17 cellular contexts compared by ENCODE assay signal in the genomic region with DNA sequence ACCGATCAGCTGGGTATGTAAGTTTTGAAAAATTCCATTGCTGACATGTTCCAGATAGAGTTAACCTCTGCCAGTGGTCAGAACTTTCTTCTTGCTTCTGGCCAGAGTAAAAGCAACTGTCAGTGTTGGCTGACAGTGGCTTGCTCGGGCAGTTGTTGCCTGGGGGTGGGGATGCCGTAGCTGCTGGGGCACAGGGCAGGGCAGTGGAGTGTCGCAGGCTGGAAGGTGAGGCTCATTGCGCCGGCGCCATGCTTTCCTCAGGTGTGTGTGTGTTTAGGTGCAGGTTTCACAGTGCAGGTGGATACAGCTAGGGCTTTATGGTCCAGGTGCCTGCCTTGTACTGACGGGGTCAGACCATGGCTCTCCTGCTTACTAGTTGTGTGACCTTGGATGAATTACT.
"Had no signal": no experiment of that assay in that cellular context is flagged by ENCODE, and none has a peak within 500 bp of the region (broad histone marks: within the 10 kb centered on the region; RNA-seq: fewer than 3 reads in every experiment).

No MANE protein-coding gene starts in this region.

- ATAC-seq: activated naive CD8-positive, alpha-beta T cell treated with anti-CD3 and anti-CD28 coated beads, Interleukin-2, amount 50 U/mL, for 24 hours; naive thymus-derived CD8-positive, alpha-beta T cell; right cardiac atrium had no signal

- H3K4me1 ChIP-seq: stomach had no signal

- H3K9me3 ChIP-seq: neutrophil, testis had no signal

- H3K27me3 ChIP-seq: heart left ventricle, neutrophil, spleen, stomach, testis had no signal

- H3K4me1 Mint-ChIP-seq: activated naive CD8-positive, alpha-beta T cell treated with anti-CD3 and anti-CD28 coated beads, Interleukin-2, amount 50 U/mL, for 24 hours had no signal

- H3K27ac Mint-ChIP-seq: activated naive CD4-positive, alpha-beta T cell treated with anti-CD3 and anti-CD28 coated beads for 36 hours; activated naive CD8-positive, alpha-beta T cell treated with anti-CD3 and anti-CD28 coated beads, Interleukin-2, amount 50 U/mL, for 24 hours; activated T-helper 2 cell treated with anti-CD3 and anti-CD28 coated beads, Interferon-gamma antibody, Interleukin-2, Interleukin-4, amounts not matched to agents 10 μg/mL and 5 μg/mL and 100 μg/mL, durations not matched to agents 14 hours and 24 hours and 36 hours; dendritic cell treated with granulocyte-macrophage colony-stimulating factor and Interleukin-4, amounts not matched to agents 40 ng/mL and 50 ng/mL, for 4 days; naive thymus-derived CD8-positive, alpha-beta T cell had no signal

- DNase-seq: activated CD4-positive, alpha-beta T cell treated with anti-CD3 and anti-CD28 coated beads, Interleukin-2, amount 50 U/mL, for 48 hours; activated CD4-positive, CD25-positive, alpha-beta regulatory T cell treated with anti-CD3 and anti-CD28 coated beads, Interleukin-2, amount 50 U/mL, for 72 hours; activated naive CD4-positive, alpha-beta T cell treated with anti-CD3 and anti-CD28 coated beads for 36 hours; activated naive CD8-positive, alpha-beta T cell treated with anti-CD3 and anti-CD28 coated beads, Interleukin-2, amount 50 U/mL, for 24 hours; aorta; cerebellar nuclear complex; effector memory CD4-positive, alpha-beta T cell; foreskin melanocyte; heart left ventricle; naive thymus-derived CD8-positive, alpha-beta T cell; right cardiac atrium; spleen; stomach; testis had no signal

- H3K9me3 Mint-ChIP-seq: activated naive CD4-positive, alpha-beta T cell treated with anti-CD3 and anti-CD28 coated beads for 36 hours; activated naive CD8-positive, alpha-beta T cell treated with anti-CD3 and anti-CD28 coated beads, Interleukin-2, amount 50 U/mL, for 24 hours; activated T-helper 2 cell treated with anti-CD3 and anti-CD28 coated beads, Interferon-gamma antibody, Interleukin-2, Interleukin-4, amounts not matched to agents 10 μg/mL and 5 μg/mL and 100 μg/mL, durations not matched to agents 14 hours and 24 hours and 36 hours; dendritic cell treated with granulocyte-macrophage colony-stimulating factor and Interleukin-4, amounts not matched to agents 40 ng/mL and 50 ng/mL, for 4 days had no signal

- H3K27me3 Mint-ChIP-seq: activated naive CD8-positive, alpha-beta T cell treated with anti-CD3 and anti-CD28 coated beads, Interleukin-2, amount 50 U/mL, for 24 hours; dendritic cell treated with granulocyte-macrophage colony-stimulating factor and Interleukin-4, amounts not matched to agents 40 ng/mL and 50 ng/mL, for 4 days; naive thymus-derived CD8-positive, alpha-beta T cell had no signal

- H3K27ac ChIP-seq: heart left ventricle, stomach, testis had no signal

- H3K4me3 ChIP-seq: heart left ventricle, spleen, stomach, testis had no signal

- H3K4me3 Mint-ChIP-seq: activated naive CD4-positive, alpha-beta T cell treated with anti-CD3 and anti-CD28 coated beads for 36 hours; activated naive CD8-positive, alpha-beta T cell treated with anti-CD3 and anti-CD28 coated beads, Interleukin-2, amount 50 U/mL, for 24 hours; dendritic cell treated with granulocyte-macrophage colony-stimulating factor and Interleukin-4, amounts not matched to agents 40 ng/mL and 50 ng/mL, for 4 days; naive thymus-derived CD8-positive, alpha-beta T cell had no signal
